In genomic region chr22:47795477-47796127, GRCh38 we compare ENCODE assay signal across 14 cellular contexts.
"Had no signal": no experiment of that assay in that cellular context is flagged by ENCODE, and none has a peak within 500 bp of the region (broad histone marks: within the 10 kb centered on the region; RNA-seq: fewer than 3 reads in every experiment).

No MANE protein-coding gene starts in this region.

- H3K36me3 ChIP-seq: lower lobe of right lung, tibial artery had no signal

- H3K4me1 ChIP-seq: lower lobe of right lung, SJCRH30, tibial artery had no signal

- H3K27ac Mint-ChIP-seq: activated naive CD4-positive, alpha-beta T cell treated with anti-CD3 and anti-CD28 coated beads for 36 hours; activated T-helper 1 cell treated with anti-CD3 and anti-CD28 coated beads, Interleukin-12 subunit alpha, Interleukin-12 subunit beta, Interleukin-2, Interleukin-4 antibody, amounts not matched to agents 30 ng/mL and 10 ng/mL and 1 ng/mL, durations not matched to agents 14 hours and 24 hours and 36 hours; dendritic cell treated with granulocyte-macrophage colony-stimulating factor and Interleukin-4, amounts not matched to agents 40 ng/mL and 50 ng/mL, for 4 days; nephron had no signal

- H3K27me3 Mint-ChIP-seq: dendritic cell treated with granulocyte-macrophage colony-stimulating factor and Interleukin-4, amounts not matched to agents 40 ng/mL and 50 ng/mL, for 4 days had no signal

- H3K27me3 ChIP-seq: SJCRH30, tibial artery had no signal

- H3K4me3 Mint-ChIP-seq: activated naive CD4-positive, alpha-beta T cell treated with anti-CD3 and anti-CD28 coated beads for 36 hours; activated T-helper 1 cell treated with anti-CD3 and anti-CD28 coated beads, Interleukin-12 subunit alpha, Interleukin-12 subunit beta, Interleukin-2, Interleukin-4 antibody, amounts not matched to agents 30 ng/mL and 10 ng/mL and 1 ng/mL, durations not matched to agents 14 hours and 24 hours and 36 hours; dendritic cell treated with granulocyte-macrophage colony-stimulating factor and Interleukin-4, amounts not matched to agents 40 ng/mL and 50 ng/mL, for 4 days; nephron had no signal

- DNase-seq: activated CD4-positive, alpha-beta T cell treated with anti-CD3 and anti-CD28 coated beads, Interleukin-2, amount 50 U/mL, for 4 hours; activated naive CD4-positive, alpha-beta T cell treated with anti-CD3 and anti-CD28 coated beads for 36 hours; caudate nucleus; erythroblast; hypothalamus; lower lobe of right lung; SJCRH30; stimulated activated CD4-positive, alpha-beta T cell treated with anti-CD3 and anti-CD28 coated beads, Interleukin-15, amount 100 ng/mL, for 24 hours; stimulated activated CD4-positive, alpha-beta T cell treated with anti-CD3 and anti-CD28 coated beads, Interleukin-4, amount 100 ng/mL, for 24 hours; tibial artery had no signal

- H3K27ac ChIP-seq: lower lobe of right lung, SJCRH30, tibial artery had no signal

- H3K9me3 ChIP-seq: lower lobe of right lung, SJCRH30, tibial artery had no signal

- ATAC-seq: activated CD4-positive, CD25-positive, alpha-beta regulatory T cell treated with anti-CD3 and anti-CD28 coated beads, Interleukin-2, amount 50 U/mL, for 24 hours; lower lobe of right lung had no signal

- H3K4me3 ChIP-seq: lower lobe of right lung, SJCRH30, tibial artery had no signal

- H3K9me3 Mint-ChIP-seq: activated naive CD4-positive, alpha-beta T cell treated with anti-CD3 and anti-CD28 coated beads for 36 hours; activated T-helper 1 cell treated with anti-CD3 and anti-CD28 coated beads, Interleukin-12 subunit alpha, Interleukin-12 subunit beta, Interleukin-2, Interleukin-4 antibody, amounts not matched to agents 30 ng/mL and 10 ng/mL and 1 ng/mL, durations not matched to agents 14 hours and 24 hours and 36 hours; dendritic cell treated with granulocyte-macrophage colony-stimulating factor and Interleukin-4, amounts not matched to agents 40 ng/mL and 50 ng/mL, for 4 days had no signal
